18 cellular contexts compared by ENCODE assay signal in genomic region chr6:38805682-38806081, GRCh38.
"Had no signal": no experiment of that assay in that cellular context is flagged by ENCODE, and none has a peak within 500 bp of the region (broad histone marks: within the 10 kb centered on the region; RNA-seq: fewer than 3 reads in every experiment).

No MANE protein-coding gene starts in this region.

- ATAC-seq: effector memory CD8-positive, alpha-beta T cell; gastroesophageal sphincter; left colon; left ventricle myocardium superior had no signal

- H3K9me3 ChIP-seq: esophagus squamous epithelium, gastroesophageal sphincter, neutrophil, right atrium auricular region, tibial artery, upper lobe of left lung, uterus had no signal

- H3K27ac ChIP-seq: esophagus squamous epithelium, gastroesophageal sphincter, neutrophil, right atrium auricular region, tibial artery, upper lobe of left lung, uterus had no signal

- H3K36me3 ChIP-seq: esophagus squamous epithelium, gastroesophageal sphincter, neutrophil, right atrium auricular region, tibial artery, upper lobe of left lung, uterus had no signal

- DNase-seq: effector memory CD8-positive, alpha-beta T cell; esophagus squamous epithelium; foreskin fibroblast; left colon; left ventricle myocardium superior; mesendoderm; naive B cell; nephron progenitor cell; posterior cingulate gyrus; stimulated activated CD4-positive, alpha-beta T cell treated with anti-CD3 and anti-CD28 coated beads, Interleukin-1b, Interleukin-23, amount 100 ng/mL, for 48 hours; stimulated activated CD4-positive, alpha-beta T cell treated with anti-CD3 and anti-CD28 coated beads, Interleukin-4, amount 100 ng/mL, for 24 hours; tibial artery; upper lobe of left lung; uterus had no signal

- H3K27me3 ChIP-seq: right atrium auricular region, tibial artery, upper lobe of left lung had no signal

- H3K4me3 ChIP-seq: esophagus squamous epithelium, gastroesophageal sphincter, lung, right atrium auricular region, tibial artery, upper lobe of left lung, uterus had no signal

- H3K4me1 ChIP-seq: esophagus squamous epithelium, gastroesophageal sphincter, right atrium auricular region, tibial artery, upper lobe of left lung, uterus had no signal
